8 cellular contexts compared by ENCODE assay signal in genomic region chr2:29114514-29114840, GRCh38. TPM values are rescaled to one million over a fixed set of nuclear protein-coding genes. Genes with fewer than 3 reads are reported as not detected.
DNase-seq lines count a peak whose midpoint lies in the region; ATAC-seq, FAIRE-seq and TF ChIP-seq lines count a peak whose summit lies in the region.

No MANE protein-coding gene starts in this region.

- peak overlapping the region; percentile 88 to 98 (median 93) for H3K4me3 Mint-ChIP-seq in naive thymus-derived CD4-positive, alpha-beta T cell

- peak; percentile 7; a peak in 4 of 6 replicates for ATAC-seq in A549
- no peak for ATAC-seq in naive thymus-derived CD4-positive, alpha-beta T cell

- peaks cover 74% of the 10 kb centered on the region for H3K4me1 ChIP-seq in A549
- H3K4me1 ChIP-seq in naive thymus-derived CD4-positive, alpha-beta T cell (ENCODE audit: control insufficient read depth in 2 of 2, insufficient read depth in 2 of 2, low read length in 2 of 2) = peaks cover 8 to 12% of the 10 kb centered on the region in 2 donors

- H3K36me3 Mint-ChIP-seq in naive thymus-derived CD4-positive, alpha-beta T cell = peaks cover 0 to 3% (median 0%) of the 10 kb centered on the region in 5 donors

- H3K4me3 ChIP-seq in A549 (peak overlapping the region; percentile 79), choroid plexus epithelial cell (ENCODE audit: low read depth, low read length) (peak overlapping the region; percentile 73)
- peak overlapping the region; percentile 62 for H3K4me3 ChIP-seq in naive thymus-derived CD4-positive, alpha-beta T cell (ENCODE audit: low read length)

- peaks cover 20 to 49% (median 41%) of the 10 kb centered on the region in 7 donors for H3K4me1 Mint-ChIP-seq in naive thymus-derived CD4-positive, alpha-beta T cell

- intact Hi-C loops in naive thymus-derived CD4-positive, alpha-beta T cell (cut with micrococcal nuclease) = loop anchor here in 1 of 2 donors (10.0 kb wide), 4 partner anchors 220 to 520 kb away; partner anchors contain the start of genes PPP1CB, SPDYA and WDR43

- TF ChIP-seq EP300 in A549 (IDR thresholded peaks at IDR 0.05) = no peak

- no peaks in the 10 kb centered on the region for H3K36me3 ChIP-seq in naive thymus-derived CD4-positive, alpha-beta T cell (ENCODE audit: control insufficient read depth in 2 of 3, insufficient read depth in 3 of 3, low read length in 3 of 3)

- no peaks in the 10 kb centered on the region for H3K9me3 ChIP-seq in A549
- H3K9me3 ChIP-seq in naive thymus-derived CD4-positive, alpha-beta T cell (ENCODE audit: control insufficient read depth in 2 of 3, low read length in 3 of 3) = no peaks in the 10 kb centered on the region

- in situ Hi-C loops in KBM-7 (cut with MboI; ENCODE audit: low pct_unique_long_range_greater_than_20kb, low sequenced_read_pairs) = no loop called here

- H3K4me2 ChIP-seq in A549 = peak overlapping the region; percentile 83

- peak overlapping the region; percentile 98 to 99 for H3K27ac ChIP-seq in A549
- peak overlapping the region; percentile 73 for H3K27ac ChIP-seq in naive thymus-derived CD4-positive, alpha-beta T cell (ENCODE audit: low read depth, low read length)

- H3K27me3 ChIP-seq in naive thymus-derived CD4-positive, alpha-beta T cell (ENCODE audit: control insufficient read depth in 2 of 2, insufficient read depth in 2 of 2, low read length in 2 of 2) = peaks cover 0 to 2% of the 10 kb centered on the region in 2 donors

- no peak for TF ChIP-seq POLR2A in A549 (IDR thresholded peaks at IDR 0.05; ENCODE audit: low read length)

- WGBS in A549 (ENCODE audit: missing lambda C conversion rate) = 79% methylated on average over 8 of the region's 8 CpGs

- DNase-seq in A549 (ENCODE audit: low read depth in 1 of 2, low spot score in 1 of 2) (no peak), NCI-H82 treated with DMSO at 0.1 percent for 48 hours (lab: John Stamatoyannopoulos, UW; ENCODE audit: unreplicated experiment) (peak; percentile 25), choroid plexus epithelial cell (ENCODE audit: low read depth) (peak; percentile 51), SW 1271 (lab: John Stamatoyannopoulos, UW) (no peak), mesenteric fat pad (ENCODE audit: low spot score) (no peak), KBM-7 (no peak), NCI-H1048 (lab: John Stamatoyannopoulos, UW) (no peak)
- DNase-seq in naive thymus-derived CD4-positive, alpha-beta T cell = peak in 4 of 9 donors; percentile 1 to 36 (median 26)

- peaks cover 0 to 14% (median 0%) of the 10 kb centered on the region in 5 donors for H3K27me3 Mint-ChIP-seq in naive thymus-derived CD4-positive, alpha-beta T cell

- no peak for FAIRE-seq in A549 (lab: Jason Lieb, UNC)

- peaks cover 0 to 2% (median 0%) of the 10 kb centered on the region in 11 donors for H3K9me3 Mint-ChIP-seq in naive thymus-derived CD4-positive, alpha-beta T cell

- CTCF ChIA-PET in A549 (lab: Yijun Ruan, JAX) = interaction anchor here (1.0 to 6.5 kb wide), 5 partner anchors 9 to 21 kb away, joined by 3 to 36 read pairs (median 4); no protein-coding TSS in a partner anchor
- CTCF ChIA-PET in naive thymus-derived CD4-positive, alpha-beta T cell (lab: Charles Lee) = no interaction called here

- POLR2A ChIA-PET in A549 (lab: Yijun Ruan, JAX) = interaction anchor here (9.0 kb wide), 1 partner anchor 15 kb away, joined by 122 read pairs; no protein-coding TSS in a partner anchor
- POLR2A ChIA-PET in naive thymus-derived CD4-positive, alpha-beta T cell (lab: Charles Lee) = interaction anchor here (0.6 to 7.2 kb wide), 5 partner anchors 11 to 149 kb away, joined by 3 to 80 read pairs (median 5); no protein-coding TSS in a partner anchor

- peak overlapping the region; percentile 91 to 99 (median 97) for H3K27ac Mint-ChIP-seq in naive thymus-derived CD4-positive, alpha-beta T cell

- no peak for TF ChIP-seq RAD21 in A549 (conservative IDR thresholded peaks at IDR 0.05 in 1 of 2, IDR thresholded peaks at IDR 0.05 in 1 of 2)

- TF ChIP-seq CTCF in A549 (IDR thresholded peaks at IDR 0.05) (no peak), choroid plexus epithelial cell (conservative IDR thresholded peaks at IDR 0.05; ENCODE audit: low read depth, low read length) (no peak)

TF ChIP-seq in A549, 52 proteins besides CTCF, POLR2A, EP300 and RAD21:
- TF ChIP-seq TP53 (CRISPR knock-in tag; IDR thresholded peaks at IDR 0.05) = 0 out of 2 replicates have a peak, but pooled peaks have one; percentile 28
- no peak for TF ChIP-seq RNF2 (IDR thresholded peaks at IDR 0.05; ENCODE audit: borderline replicate concordance, low read depth)
TF ChIP-seq in A549: peak in this region for 1.

RNA-seq across cellular contexts. Expression of gene CLIP4, which starts 0.7 kb away (rescaled TPM):
- polyA plus RNA-seq in A549 (2011; rRNA removed) (77.2 and 99.1 TPM in 2 replicates), A549 (2017; fragmentation: RNase III; extraction: RNeasy Plus Mini Kit Qiagen cat#74134 plus additional on column Dnase treatment) (38.6 to 53.6 TPM (median 51.1 TPM) in 3 replicates)
- polyA plus RNA-seq in A549 (2012; cell fraction: cytosol; rRNA removed) = 13.0 and 13.3 TPM in 2 replicates
- polyA plus RNA-seq in A549 (2012; cell fraction: nucleus; rRNA removed) = 16.3 and 25.3 TPM in 2 replicates
- 70.3 and 94.6 TPM in 2 replicates for polyA minus RNA-seq in A549 (2011; rRNA and poly(A)+ RNA removed)
- total RNA-seq in naive thymus-derived CD4-positive, alpha-beta T cell = 10 to 100 TPM; 35.9 to 57.7 (median 48.7) TPM
- 10 to 100 TPM; 17.2 to 21.7 TPM for polyA plus RNA-seq in naive thymus-derived CD4-positive, alpha-beta T cell
- 48.2 TPM for total RNA-seq in mesenteric fat pad

RNA-seq across cellular contexts. Expression of gene PCARE, which starts 40.2 kb away (rescaled TPM):
- polyA plus RNA-seq in A549 (2011; rRNA removed) = not detected in 2 replicates
- polyA plus RNA-seq in A549 (2012; cell fraction: cytosol; rRNA removed) = not detected in 2 replicates
- polyA plus RNA-seq in A549 (2012; cell fraction: nucleus; rRNA removed) = not detected in 2 replicates
- not detected in 3 replicates for polyA plus RNA-seq in A549 (2017; fragmentation: RNase III; extraction: RNeasy Plus Mini Kit Qiagen cat#74134 plus additional on column Dnase treatment)
- polyA minus RNA-seq in A549 (2011; rRNA and poly(A)+ RNA removed) = not detected in 2 replicates
- total RNA-seq in naive thymus-derived CD4-positive, alpha-beta T cell = not detected
- not detected for polyA plus RNA-seq in naive thymus-derived CD4-positive, alpha-beta T cell
- total RNA-seq in mesenteric fat pad = 0.06 TPM

Comparison
In these comparisons a context has a peak if more than half of its experiments do, and no peak if none do; other contexts are left out.
1. DNase-seq: peak in NCI-H82 treated with DMSO at 0.1 percent for 48 hours (single experiment) and choroid plexus epithelial cell (single experiment); none in A549 (0 of 2), SW 1271 (0 of 2), mesenteric fat pad (single experiment), KBM-7 (single experiment) and NCI-H1048 (single experiment).
2. Peak in every context shown above with its lines, with median percentiles within 50 percentile points of each other: H3K4me3 ChIP-seq.